20 cellular contexts compared by ENCODE assay signal in genomic region chr16:50617630-50618184, GRCh38.
"Had no signal": no experiment of that assay in that cellular context is flagged by ENCODE, and none has a peak within 500 bp of the region (broad histone marks: within the 10 kb centered on the region; RNA-seq: fewer than 3 reads in every experiment).

No MANE protein-coding gene starts in this region.

- H3K36me3 ChIP-seq: ovary, upper lobe of right lung had no signal

- H3K4me1 Mint-ChIP-seq: central memory CD8-positive, alpha-beta T cell had no signal

- H3K9me3 ChIP-seq: ovary, testis, upper lobe of right lung had no signal

- H3K27ac ChIP-seq: coronary artery, ovary, testis, upper lobe of right lung had no signal

- H3K4me3 ChIP-seq: coronary artery, ovary, testis, upper lobe of right lung had no signal

- DNase-seq: activated CD4-positive, alpha-beta memory T cell treated with anti-CD3 and anti-CD28 coated beads for 36 hours; activated gamma-delta T cell; activated naive CD8-positive, alpha-beta T cell treated with anti-CD3 and anti-CD28 coated beads for 36 hours; activated T-cell treated with anti-CD3 and anti-CD28 coated beads, Interleukin-2, amount 50 U/mL, for 72 hours; amygdala; hypothalamus; kidney; midbrain; stimulated activated CD4-positive, alpha-beta T cell treated with anti-CD3 and anti-CD28 coated beads, Interleukin-1b, Interleukin-23, amount 100 ng/mL, for 48 hours; stimulated activated naive CD8-positive, alpha-beta T cell treated with anti-CD3 and anti-CD28 coated beads, Interleukin-15, amount 100 ng/mL, for 72 hours; T-helper 9 cell; testis; upper lobe of right lung had no signal

- H3K27me3 Mint-ChIP-seq: activated CD4-positive, alpha-beta memory T cell treated with anti-CD3 and anti-CD28 coated beads for 36 hours; activated naive CD8-positive, alpha-beta T cell treated with anti-CD3 and anti-CD28 coated beads for 36 hours; central memory CD8-positive, alpha-beta T cell; stimulated activated naive CD8-positive, alpha-beta T cell treated with anti-CD3 and anti-CD28 coated beads, Interleukin-15, amount 100 ng/mL, for 72 hours had no signal

- H3K27me3 ChIP-seq: ovary, testis, upper lobe of right lung had no signal

- ATAC-seq: activated CD4-positive, CD25-positive, alpha-beta regulatory T cell treated with anti-CD3 and anti-CD28 coated beads, Interleukin-2, amount 50 U/mL, for 24 hours; activated T-cell treated with anti-CD3 and anti-CD28 coated beads, Interleukin-2, amount 50 U/mL, for 72 hours; esophagus mucosa; sciatic nerve; stimulated activated naive CD8-positive, alpha-beta T cell treated with anti-CD3 and anti-CD28 coated beads, Interleukin-15, amount 100 ng/mL, for 72 hours; upper lobe of right lung had no signal

- H3K36me3 Mint-ChIP-seq: activated CD4-positive, alpha-beta memory T cell treated with anti-CD3 and anti-CD28 coated beads for 36 hours; activated naive CD8-positive, alpha-beta T cell treated with anti-CD3 and anti-CD28 coated beads for 36 hours had no signal

- H3K27ac Mint-ChIP-seq: activated CD4-positive, alpha-beta memory T cell treated with anti-CD3 and anti-CD28 coated beads for 36 hours; activated naive CD8-positive, alpha-beta T cell treated with anti-CD3 and anti-CD28 coated beads for 36 hours had no signal

- H3K4me3 Mint-ChIP-seq: activated CD4-positive, alpha-beta memory T cell treated with anti-CD3 and anti-CD28 coated beads for 36 hours; activated naive CD8-positive, alpha-beta T cell treated with anti-CD3 and anti-CD28 coated beads for 36 hours; activated T-cell treated with anti-CD3 and anti-CD28 coated beads, Interleukin-2, amount 50 U/mL, for 72 hours; brain; central memory CD8-positive, alpha-beta T cell; stimulated activated naive CD8-positive, alpha-beta T cell treated with anti-CD3 and anti-CD28 coated beads, Interleukin-15, amount 100 ng/mL, for 72 hours had no signal

- H3K9me3 Mint-ChIP-seq: activated CD4-positive, alpha-beta memory T cell treated with anti-CD3 and anti-CD28 coated beads for 36 hours; activated naive CD8-positive, alpha-beta T cell treated with anti-CD3 and anti-CD28 coated beads for 36 hours; activated T-cell treated with anti-CD3 and anti-CD28 coated beads, Interleukin-2, amount 50 U/mL, for 72 hours; central memory CD8-positive, alpha-beta T cell; stimulated activated naive CD8-positive, alpha-beta T cell treated with anti-CD3 and anti-CD28 coated beads, Interleukin-15, amount 100 ng/mL, for 72 hours had no signal

- FAIRE-seq: kidney had no signal
